In genomic region chr5:154405078-154405792, GRCh38 we compare ENCODE assay signal across 8 cellular contexts. TPM values are rescaled to one million over a fixed set of nuclear protein-coding genes. Genes with fewer than 3 reads are reported as not detected.
DNase-seq lines count a peak whose midpoint lies in the region; ATAC-seq and FAIRE-seq lines count a peak whose summit lies in the region.

No MANE protein-coding gene starts in this region.

- DNase-seq in EL (peak; percentile 81), KBM-7 (peak; percentile 83), RPMI8226 (peak; percentile 79), frontal cortex (ENCODE audit: low spot score in 2 of 2) (peak; percentile 41 to 90), non-pigmented ciliary epithelial cell (ENCODE audit: low read depth) (peak; percentile 32)
- DNase-seq in activated effector memory CD4-positive, alpha-beta T cell treated with anti-CD3 and anti-CD28 coated beads, Interleukin-2, amount 50 U/mL, for 16 hours = peak; percentile 87

- peak; percentile 98 for ATAC-seq in GM21786 (IDR thresholded peaks at IDR 0.05; ENCODE audit: unreplicated experiment)

- H3K4me3 ChIP-seq in subcutaneous abdominal adipose tissue (ENCODE audit: low read depth in 1 of 5, low read length in 5 of 5) = peak overlapping the region in 4 of 5 donors; percentile 45 to 65 (median 52)

- H3K27ac ChIP-seq in subcutaneous abdominal adipose tissue (ENCODE audit: low read depth, low read length) = no peak overlapping the region

- no peaks in the 10 kb centered on the region for H3K27me3 ChIP-seq in subcutaneous abdominal adipose tissue (ENCODE audit: control insufficient read depth in 5 of 5, insufficient read depth in 4 of 5, low read length in 5 of 5)

- in situ Hi-C loops in KBM-7 (cut with MboI; ENCODE audit: low pct_unique_long_range_greater_than_20kb, low sequenced_read_pairs) = loop anchor here (25.0 kb wide), 1 partner anchor 343 kb away; no protein-coding TSS in a partner anchor

- no peak for FAIRE-seq in frontal cortex (lab: Jason Lieb, UNC)

- no peaks in the 10 kb centered on the region for H3K9me3 ChIP-seq in subcutaneous abdominal adipose tissue (ENCODE audit: control insufficient read depth in 5 of 5, low read length in 5 of 5)

- H3K4me1 ChIP-seq in subcutaneous abdominal adipose tissue (ENCODE audit: control insufficient read depth in 5 of 5, insufficient read depth in 5 of 5, low read length in 5 of 5) = peaks cover 0 to 11% (median 8%) of the 10 kb centered on the region in 5 donors

- H3K36me3 ChIP-seq in subcutaneous abdominal adipose tissue (ENCODE audit: control insufficient read depth in 5 of 5, insufficient read depth in 5 of 5, low read length in 5 of 5) = peaks cover 0 to 12% (median 7%) of the 10 kb centered on the region in 5 donors

- H3K9ac ChIP-seq in subcutaneous abdominal adipose tissue (ENCODE audit: low read length in 5 of 5) = peak overlapping the region in 4 of 5 donors; percentile 11 to 66 (median 44)

RNA-seq across cellular contexts. Expression of gene SAP30L, which starts 40.6 kb away (rescaled TPM):
- total RNA-seq in frontal cortex = 17.9 TPM

Comparison
In these comparisons a context has a peak if more than half of its experiments do, and no peak if none do; other contexts are left out.
1. DNase-seq: peak in every context shown above with its lines; median percentile 87 in activated effector memory CD4-positive, alpha-beta T cell treated with anti-CD3 and anti-CD28 coated beads, Interleukin-2, amount 50 U/mL, for 16 hours; 83 in KBM-7; 81 in EL; 79 in RPMI8226; 66 in frontal cortex; 32 in non-pigmented ciliary epithelial cell.